1 cellular context compared by ENCODE assay signal in the genomic region with DNA sequence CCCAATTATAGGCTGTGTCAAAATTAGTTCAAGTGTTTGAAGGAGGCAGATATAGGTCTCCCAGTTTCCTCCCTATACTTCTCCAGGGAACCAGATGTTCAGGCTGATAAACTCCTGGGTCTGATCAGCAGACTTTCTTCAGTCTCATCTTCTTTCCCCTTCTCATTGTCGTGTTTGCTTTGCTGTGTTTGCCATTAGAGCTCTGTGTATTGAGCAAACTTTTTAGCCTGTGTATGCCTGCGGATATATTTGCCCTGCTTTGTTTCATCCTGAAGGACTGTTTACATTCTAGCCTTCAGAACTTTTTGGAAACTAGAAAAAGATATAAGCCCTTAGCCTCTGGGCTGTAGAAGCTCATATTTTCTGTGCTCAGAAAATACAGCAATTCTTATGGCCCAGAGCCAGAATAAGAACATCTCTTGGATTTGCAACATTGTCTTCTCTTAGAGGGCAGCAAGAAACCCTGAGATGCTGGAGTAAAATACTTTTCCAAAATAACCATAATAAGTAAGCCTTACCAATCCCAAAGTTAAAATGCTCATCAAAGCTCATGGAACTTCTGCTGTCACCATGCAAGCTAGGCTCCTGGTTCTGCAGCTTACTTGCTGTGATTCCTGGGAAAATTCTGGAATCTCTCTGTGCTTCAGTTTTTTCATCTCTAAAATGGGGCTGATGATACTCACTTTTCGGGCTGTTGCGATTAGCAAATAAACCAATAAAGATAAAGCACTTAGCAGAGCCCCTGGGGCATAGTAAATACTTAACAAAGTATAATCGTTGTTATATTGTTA.
TF ChIP-seq lines count a peak whose summit lies in the region.

No MANE protein-coding gene starts in this region.

TF ChIP-seq in HepG2, 621 proteins besides CTCF, POLR2A, EP300 and RAD21 (continued from another document and continues in another):
- TF ChIP-seq, protein P1, sequence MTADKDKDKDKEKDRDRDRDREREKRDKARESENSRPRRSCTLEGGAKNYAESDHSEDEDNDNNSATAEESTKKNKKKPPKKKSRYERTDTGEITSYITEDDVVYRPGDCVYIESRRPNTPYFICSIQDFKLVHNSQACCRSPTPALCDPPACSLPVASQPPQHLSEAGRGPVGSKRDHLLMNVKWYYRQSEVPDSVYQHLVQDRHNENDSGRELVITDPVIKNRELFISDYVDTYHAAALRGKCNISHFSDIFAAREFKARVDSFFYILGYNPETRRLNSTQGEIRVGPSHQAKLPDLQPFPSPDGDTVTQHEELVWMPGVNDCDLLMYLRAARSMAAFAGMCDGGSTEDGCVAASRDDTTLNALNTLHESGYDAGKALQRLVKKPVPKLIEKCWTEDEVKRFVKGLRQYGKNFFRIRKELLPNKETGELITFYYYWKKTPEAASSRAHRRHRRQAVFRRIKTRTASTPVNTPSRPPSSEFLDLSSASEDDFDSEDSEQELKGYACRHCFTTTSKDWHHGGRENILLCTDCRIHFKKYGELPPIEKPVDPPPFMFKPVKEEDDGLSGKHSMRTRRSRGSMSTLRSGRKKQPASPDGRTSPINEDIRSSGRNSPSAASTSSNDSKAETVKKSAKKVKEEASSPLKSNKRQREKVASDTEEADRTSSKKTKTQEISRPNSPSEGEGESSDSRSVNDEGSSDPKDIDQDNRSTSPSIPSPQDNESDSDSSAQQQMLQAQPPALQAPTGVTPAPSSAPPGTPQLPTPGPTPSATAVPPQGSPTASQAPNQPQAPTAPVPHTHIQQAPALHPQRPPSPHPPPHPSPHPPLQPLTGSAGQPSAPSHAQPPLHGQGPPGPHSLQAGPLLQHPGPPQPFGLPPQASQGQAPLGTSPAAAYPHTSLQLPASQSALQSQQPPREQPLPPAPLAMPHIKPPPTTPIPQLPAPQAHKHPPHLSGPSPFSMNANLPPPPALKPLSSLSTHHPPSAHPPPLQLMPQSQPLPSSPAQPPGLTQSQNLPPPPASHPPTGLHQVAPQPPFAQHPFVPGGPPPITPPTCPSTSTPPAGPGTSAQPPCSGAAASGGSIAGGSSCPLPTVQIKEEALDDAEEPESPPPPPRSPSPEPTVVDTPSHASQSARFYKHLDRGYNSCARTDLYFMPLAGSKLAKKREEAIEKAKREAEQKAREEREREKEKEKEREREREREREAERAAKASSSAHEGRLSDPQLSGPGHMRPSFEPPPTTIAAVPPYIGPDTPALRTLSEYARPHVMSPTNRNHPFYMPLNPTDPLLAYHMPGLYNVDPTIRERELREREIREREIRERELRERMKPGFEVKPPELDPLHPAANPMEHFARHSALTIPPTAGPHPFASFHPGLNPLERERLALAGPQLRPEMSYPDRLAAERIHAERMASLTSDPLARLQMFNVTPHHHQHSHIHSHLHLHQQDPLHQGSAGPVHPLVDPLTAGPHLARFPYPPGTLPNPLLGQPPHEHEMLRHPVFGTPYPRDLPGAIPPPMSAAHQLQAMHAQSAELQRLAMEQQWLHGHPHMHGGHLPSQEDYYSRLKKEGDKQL (CRISPR knock-in tag; IDR thresholded peaks at IDR 0.05; ENCODE audit: low read depth), result peak; percentile 100
- TF ChIP-seq PTBP1 (IDR thresholded peaks at IDR 0.05; ENCODE audit: low read depth, low read length, poor library complexity, severe bottlenecking) (no peak), BHLHE40 (IDR thresholded peaks at IDR 0.05; ENCODE audit: low read length) (no peak), MIXL1 (CRISPR knock-in tag; IDR thresholded peaks at IDR 0.05) (peak; percentile 83; the same call in 1 of the 2 replicates), MEF2D (CRISPR knock-in tag; IDR thresholded peaks at IDR 0.05) (0 out of 2 replicates have a peak, but pooled peaks have one; percentile 25), ZNF543 (CRISPR knock-in tag; IDR thresholded peaks at IDR 0.05) (no peak), RARA (CRISPR knock-in tag; IDR thresholded peaks at IDR 0.05) (peak; percentile 68), HNF4A (CRISPR knock-in tag; IDR thresholded peaks at IDR 0.05) (0 out of 2 replicates have a peak, but pooled peaks have one; percentile 5), GATA4 (IDR thresholded peaks at IDR 0.05; ENCODE audit: borderline replicate concordance, low read depth) (no peak; the same call in 1 of the 2 replicates), ZNF737 (CRISPR knock-in tag; IDR thresholded peaks at IDR 0.05; ENCODE audit: borderline replicate concordance) (no peak), ERF (CRISPR knock-in tag; IDR thresholded peaks at IDR 0.05) (peak; percentile 58; the same call in 1 of the 2 replicates), KDM1A (CRISPR knock-in tag; IDR thresholded peaks at IDR 0.05) (0 out of 2 replicates have a peak, but pooled peaks have one; percentile 55), ZNF556 (CRISPR knock-in tag; IDR thresholded peaks at IDR 0.05; ENCODE audit: borderline replicate concordance) (no peak), MYNN (CRISPR knock-in tag; IDR thresholded peaks at IDR 0.05; ENCODE audit: low read depth) (no peak), ZNF234 (CRISPR knock-in tag; conservative IDR thresholded peaks at IDR 0.05) (no peak), ZNF431 (CRISPR knock-in tag; IDR thresholded peaks at IDR 0.05; ENCODE audit: borderline replicate concordance, low read depth) (no peak), NR2F2 (IDR thresholded peaks at IDR 0.05; ENCODE audit: borderline replicate concordance, low read depth) (peak; percentile 67), STAT5B (CRISPR knock-in tag; IDR thresholded peaks at IDR 0.05) (0 out of 2 replicates have a peak, but pooled peaks have one; percentile 32), ZKSCAN8 (CRISPR knock-in tag; IDR thresholded peaks at IDR 0.05; ENCODE audit: borderline replicate concordance) (peak; percentile 57; the same call in 1 of the 2 replicates), NFYC (CRISPR knock-in tag; IDR thresholded peaks at IDR 0.05) (no peak), HHEX (CRISPR knock-in tag; IDR thresholded peaks at IDR 0.05) (peak; percentile 100), ZNF703 (CRISPR knock-in tag; IDR thresholded peaks at IDR 0.05; ENCODE audit: borderline replicate concordance) (peak; percentile 64; the same call in 1 of the 2 replicates), ZNF724P (CRISPR knock-in tag; IDR thresholded peaks at IDR 0.05; ENCODE audit: borderline replicate concordance) (0 out of 2 replicates have a peak, but pooled peaks have one; percentile 52), KAT8 (CRISPR knock-in tag; IDR thresholded peaks at IDR 0.05) (0 out of 2 replicates have a peak, but pooled peaks have one; percentile 25), TARDBP (CRISPR knock-in tag; IDR thresholded peaks at IDR 0.05) (0 out of 2 replicates have a peak, but pooled peaks have one; percentile 57), CEBPG (CRISPR knock-in tag; IDR thresholded peaks at IDR 0.05) (peak; percentile 67), SOX13 (IDR thresholded peaks at IDR 0.05) (peak; percentile 85), SOX13 (CRISPR knock-in tag; conservative IDR thresholded peaks at IDR 0.05 in 1 of 2, IDR thresholded peaks at IDR 0.05 in 1 of 2) (peak in 1 of 2 experiments; percentile 97; a peak in 2 of 4 replicates), ISL2 (CRISPR knock-in tag; IDR thresholded peaks at IDR 0.05) (peak; percentile 87), ZNF232 (CRISPR knock-in tag; IDR thresholded peaks at IDR 0.05; ENCODE audit: borderline replicate concordance) (no peak)
- TF ChIP-seq, protein P2, sequence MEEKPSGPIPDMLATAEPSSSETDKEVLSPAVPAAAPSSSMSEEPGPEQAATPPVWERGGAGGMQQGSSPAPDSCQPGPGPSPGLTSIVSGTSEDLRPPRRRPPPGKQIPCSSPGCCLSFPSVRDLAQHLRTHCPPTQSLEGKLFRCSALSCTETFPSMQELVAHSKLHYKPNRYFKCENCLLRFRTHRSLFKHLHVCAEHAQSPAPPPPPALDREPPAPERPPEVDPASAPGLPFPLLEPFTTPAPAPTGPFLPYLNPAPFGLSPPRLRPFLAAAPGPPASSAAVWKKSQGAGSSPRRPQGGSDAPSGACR (CRISPR knock-in tag; IDR thresholded peaks at IDR 0.05), result 0 out of 2 replicates have a peak, but pooled peaks have one; percentile 30
- TF ChIP-seq, protein P3, sequence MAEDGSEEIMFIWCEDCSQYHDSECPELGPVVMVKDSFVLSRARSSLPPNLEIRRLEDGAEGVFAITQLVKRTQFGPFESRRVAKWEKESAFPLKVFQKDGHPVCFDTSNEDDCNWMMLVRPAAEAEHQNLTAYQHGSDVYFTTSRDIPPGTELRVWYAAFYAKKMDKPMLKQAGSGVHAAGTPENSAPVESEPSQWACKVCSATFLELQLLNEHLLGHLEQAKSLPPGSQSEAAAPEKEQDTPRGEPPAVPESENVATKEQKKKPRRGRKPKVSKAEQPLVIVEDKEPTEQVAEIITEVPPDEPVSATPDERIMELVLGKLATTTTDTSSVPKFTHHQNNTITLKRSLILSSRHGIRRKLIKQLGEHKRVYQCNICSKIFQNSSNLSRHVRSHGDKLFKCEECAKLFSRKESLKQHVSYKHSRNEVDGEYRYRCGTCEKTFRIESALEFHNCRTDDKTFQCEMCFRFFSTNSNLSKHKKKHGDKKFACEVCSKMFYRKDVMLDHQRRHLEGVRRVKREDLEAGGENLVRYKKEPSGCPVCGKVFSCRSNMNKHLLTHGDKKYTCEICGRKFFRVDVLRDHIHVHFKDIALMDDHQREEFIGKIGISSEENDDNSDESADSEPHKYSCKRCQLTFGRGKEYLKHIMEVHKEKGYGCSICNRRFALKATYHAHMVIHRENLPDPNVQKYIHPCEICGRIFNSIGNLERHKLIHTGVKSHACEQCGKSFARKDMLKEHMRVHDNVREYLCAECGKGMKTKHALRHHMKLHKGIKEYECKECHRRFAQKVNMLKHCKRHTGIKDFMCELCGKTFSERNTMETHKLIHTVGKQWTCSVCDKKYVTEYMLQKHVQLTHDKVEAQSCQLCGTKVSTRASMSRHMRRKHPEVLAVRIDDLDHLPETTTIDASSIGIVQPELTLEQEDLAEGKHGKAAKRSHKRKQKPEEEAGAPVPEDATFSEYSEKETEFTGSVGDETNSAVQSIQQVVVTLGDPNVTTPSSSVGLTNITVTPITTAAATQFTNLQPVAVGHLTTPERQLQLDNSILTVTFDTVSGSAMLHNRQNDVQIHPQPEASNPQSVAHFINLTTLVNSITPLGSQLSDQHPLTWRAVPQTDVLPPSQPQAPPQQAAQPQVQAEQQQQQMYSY (CRISPR knock-in tag; IDR thresholded peaks at IDR 0.05), result no peak
- TF ChIP-seq, protein P4, sequence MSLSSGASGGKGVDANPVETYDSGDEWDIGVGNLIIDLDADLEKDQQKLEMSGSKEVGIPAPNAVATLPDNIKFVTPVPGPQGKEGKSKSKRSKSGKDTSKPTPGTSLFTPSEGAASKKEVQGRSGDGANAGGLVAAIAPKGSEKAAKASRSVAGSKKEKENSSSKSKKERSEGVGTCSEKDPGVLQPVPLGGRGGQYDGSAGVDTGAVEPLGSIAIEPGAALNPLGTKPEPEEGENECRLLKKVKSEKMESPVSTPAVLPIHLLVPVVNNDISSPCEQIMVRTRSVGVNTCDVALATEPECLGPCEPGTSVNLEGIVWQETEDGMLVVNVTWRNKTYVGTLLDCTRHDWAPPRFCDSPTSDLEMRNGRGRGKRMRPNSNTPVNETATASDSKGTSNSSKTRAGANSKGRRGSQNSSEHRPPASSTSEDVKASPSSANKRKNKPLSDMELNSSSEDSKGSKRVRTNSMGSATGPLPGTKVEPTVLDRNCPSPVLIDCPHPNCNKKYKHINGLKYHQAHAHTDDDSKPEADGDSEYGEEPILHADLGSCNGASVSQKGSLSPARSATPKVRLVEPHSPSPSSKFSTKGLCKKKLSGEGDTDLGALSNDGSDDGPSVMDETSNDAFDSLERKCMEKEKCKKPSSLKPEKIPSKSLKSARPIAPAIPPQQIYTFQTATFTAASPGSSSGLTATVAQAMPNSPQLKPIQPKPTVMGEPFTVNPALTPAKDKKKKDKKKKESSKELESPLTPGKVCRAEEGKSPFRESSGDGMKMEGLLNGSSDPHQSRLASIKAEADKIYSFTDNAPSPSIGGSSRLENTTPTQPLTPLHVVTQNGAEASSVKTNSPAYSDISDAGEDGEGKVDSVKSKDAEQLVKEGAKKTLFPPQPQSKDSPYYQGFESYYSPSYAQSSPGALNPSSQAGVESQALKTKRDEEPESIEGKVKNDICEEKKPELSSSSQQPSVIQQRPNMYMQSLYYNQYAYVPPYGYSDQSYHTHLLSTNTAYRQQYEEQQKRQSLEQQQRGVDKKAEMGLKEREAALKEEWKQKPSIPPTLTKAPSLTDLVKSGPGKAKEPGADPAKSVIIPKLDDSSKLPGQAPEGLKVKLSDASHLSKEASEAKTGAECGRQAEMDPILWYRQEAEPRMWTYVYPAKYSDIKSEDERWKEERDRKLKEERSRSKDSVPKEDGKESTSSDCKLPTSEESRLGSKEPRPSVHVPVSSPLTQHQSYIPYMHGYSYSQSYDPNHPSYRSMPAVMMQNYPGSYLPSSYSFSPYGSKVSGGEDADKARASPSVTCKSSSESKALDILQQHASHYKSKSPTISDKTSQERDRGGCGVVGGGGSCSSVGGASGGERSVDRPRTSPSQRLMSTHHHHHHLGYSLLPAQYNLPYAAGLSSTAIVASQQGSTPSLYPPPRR (CRISPR knock-in tag; IDR thresholded peaks at IDR 0.05; ENCODE audit: borderline replicate concordance), result peak; percentile 99
- TF ChIP-seq, protein P5, sequence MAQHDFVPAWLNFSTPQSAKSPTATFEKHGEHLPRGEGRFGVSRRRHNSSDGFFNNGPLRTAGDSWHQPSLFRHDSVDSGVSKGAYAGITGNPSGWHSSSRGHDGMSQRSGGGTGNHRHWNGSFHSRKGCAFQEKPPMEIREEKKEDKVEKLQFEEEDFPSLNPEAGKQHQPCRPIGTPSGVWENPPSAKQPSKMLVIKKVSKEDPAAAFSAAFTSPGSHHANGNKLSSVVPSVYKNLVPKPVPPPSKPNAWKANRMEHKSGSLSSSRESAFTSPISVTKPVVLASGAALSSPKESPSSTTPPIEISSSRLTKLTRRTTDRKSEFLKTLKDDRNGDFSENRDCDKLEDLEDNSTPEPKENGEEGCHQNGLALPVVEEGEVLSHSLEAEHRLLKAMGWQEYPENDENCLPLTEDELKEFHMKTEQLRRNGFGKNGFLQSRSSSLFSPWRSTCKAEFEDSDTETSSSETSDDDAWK (CRISPR knock-in tag; IDR thresholded peaks at IDR 0.05), result no peak
- TF ChIP-seq, protein P6, sequence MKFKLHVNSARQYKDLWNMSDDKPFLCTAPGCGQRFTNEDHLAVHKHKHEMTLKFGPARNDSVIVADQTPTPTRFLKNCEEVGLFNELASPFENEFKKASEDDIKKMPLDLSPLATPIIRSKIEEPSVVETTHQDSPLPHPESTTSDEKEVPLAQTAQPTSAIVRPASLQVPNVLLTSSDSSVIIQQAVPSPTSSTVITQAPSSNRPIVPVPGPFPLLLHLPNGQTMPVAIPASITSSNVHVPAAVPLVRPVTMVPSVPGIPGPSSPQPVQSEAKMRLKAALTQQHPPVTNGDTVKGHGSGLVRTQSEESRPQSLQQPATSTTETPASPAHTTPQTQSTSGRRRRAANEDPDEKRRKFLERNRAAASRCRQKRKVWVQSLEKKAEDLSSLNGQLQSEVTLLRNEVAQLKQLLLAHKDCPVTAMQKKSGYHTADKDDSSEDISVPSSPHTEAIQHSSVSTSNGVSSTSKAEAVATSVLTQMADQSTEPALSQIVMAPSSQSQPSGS (CRISPR knock-in tag; IDR thresholded peaks at IDR 0.05), result peak; percentile 57; the same call in 1 of the 2 replicates
- TF ChIP-seq, protein P7, sequence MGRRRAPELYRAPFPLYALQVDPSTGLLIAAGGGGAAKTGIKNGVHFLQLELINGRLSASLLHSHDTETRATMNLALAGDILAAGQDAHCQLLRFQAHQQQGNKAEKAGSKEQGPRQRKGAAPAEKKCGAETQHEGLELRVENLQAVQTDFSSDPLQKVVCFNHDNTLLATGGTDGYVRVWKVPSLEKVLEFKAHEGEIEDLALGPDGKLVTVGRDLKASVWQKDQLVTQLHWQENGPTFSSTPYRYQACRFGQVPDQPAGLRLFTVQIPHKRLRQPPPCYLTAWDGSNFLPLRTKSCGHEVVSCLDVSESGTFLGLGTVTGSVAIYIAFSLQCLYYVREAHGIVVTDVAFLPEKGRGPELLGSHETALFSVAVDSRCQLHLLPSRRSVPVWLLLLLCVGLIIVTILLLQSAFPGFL (CRISPR knock-in tag; IDR thresholded peaks at IDR 0.05), result no peak
- TF ChIP-seq, protein P8, sequence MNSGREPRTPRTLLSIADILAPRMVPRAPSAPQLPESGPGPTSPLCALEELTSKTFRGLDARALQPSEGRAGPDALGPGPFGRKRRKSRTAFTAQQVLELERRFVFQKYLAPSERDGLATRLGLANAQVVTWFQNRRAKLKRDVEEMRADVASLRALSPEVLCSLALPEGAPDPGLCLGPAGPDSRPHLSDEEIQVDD (CRISPR knock-in tag; IDR thresholded peaks at IDR 0.05; ENCODE audit: borderline replicate concordance), result no peak
